Comparison of ENCODE assay signal across 8 cellular contexts in the genomic region with DNA sequence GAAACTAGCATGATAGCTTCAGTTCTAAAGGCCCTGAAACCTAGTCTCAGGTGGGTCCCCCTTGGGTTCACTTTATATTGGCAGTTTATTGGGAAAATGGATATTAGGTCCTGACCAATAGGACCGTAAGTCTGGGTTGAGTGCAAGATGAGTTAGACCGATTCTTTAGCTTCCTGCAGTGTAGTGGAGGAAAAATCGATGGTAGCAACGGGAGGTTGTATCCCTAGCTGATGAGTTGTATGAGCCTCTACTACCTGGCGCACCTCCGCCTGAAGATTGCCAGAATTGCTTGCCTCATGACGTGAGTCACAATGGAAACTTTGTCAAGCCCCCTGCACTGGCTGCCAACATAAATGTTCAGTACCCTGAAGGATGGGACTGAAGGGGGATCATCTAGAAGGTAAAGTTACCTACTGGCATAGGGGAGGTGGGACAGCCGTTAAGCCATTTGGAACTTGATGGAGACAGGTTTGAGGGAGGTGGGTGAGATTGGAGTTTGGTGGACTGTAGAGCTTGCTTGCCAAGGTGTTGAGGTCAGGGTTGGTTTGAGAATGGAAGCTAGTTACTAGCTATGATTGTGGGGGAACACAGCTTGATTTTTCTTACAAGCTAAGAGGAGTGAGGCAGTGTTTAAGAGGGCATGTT. TPM values are rescaled to one million over a fixed set of nuclear protein-coding genes. Genes with fewer than 3 reads are reported as not detected.
A peak's percentile ranks its signal among the peaks of the same experiment; 100 is the strongest.
DNase-seq lines count a peak whose midpoint lies in the region; ATAC-seq and TF ChIP-seq lines count a peak whose summit lies in the region.

No MANE protein-coding gene starts in this region.

- no peaks in the 10 kb centered on the region for H3K9me3 Mint-ChIP-seq in CD8-positive, alpha-beta T cell

- no peak overlapping the region for H3K4ac ChIP-seq in mesendoderm (ENCODE audit: low read depth, low read length)

- peak overlapping the region; percentile 91 for H3K27ac Mint-ChIP-seq in CD8-positive, alpha-beta T cell

- H3K9ac ChIP-seq in OCI-LY3 (ENCODE audit: low read length) = peak overlapping the region; percentile 96; the same call in 1 of the 2 replicates
- H3K9ac ChIP-seq in mesendoderm (ENCODE audit: low read length) = peak overlapping the region; percentile 100

- H4K5ac ChIP-seq in mesendoderm (ENCODE audit: low read length) = peak overlapping the region; percentile 50

- peak overlapping the region; percentile 20 for H2BK5ac ChIP-seq in mesendoderm (ENCODE audit: low read length)

- H2AFZ ChIP-seq in OCI-LY3 (ENCODE audit: low read depth, low read length) = no peak overlapping the region

- peaks cover 73% of the 10 kb centered on the region for H3K36me3 Mint-ChIP-seq in CD8-positive, alpha-beta T cell

- no peaks in the 10 kb centered on the region for H3K9me3 ChIP-seq in CD8-positive, alpha-beta T cell (ENCODE audit: low read length)
- H3K9me3 ChIP-seq in OCI-LY3 (ENCODE audit: insufficient read depth, low read length) = no peaks in the 10 kb centered on the region

- no peak overlapping the region for H3K27ac ChIP-seq in CD8-positive, alpha-beta T cell (ENCODE audit: low read depth, low read length)
- H3K27ac ChIP-seq in OCI-LY3 (ENCODE audit: low read length) (peak overlapping the region; percentile 86), mesendoderm (ENCODE audit: low read depth, low read length) (peak overlapping the region; percentile 88)

- peaks cover 26% of the 10 kb centered on the region for H4K20me1 ChIP-seq in OCI-LY3 (ENCODE audit: insufficient read depth, low read length)

- H3K56ac ChIP-seq in mesendoderm (ENCODE audit: low read length) = peak overlapping the region; percentile 98

- WGBS in mesendoderm (ENCODE audit: extremely low coverage, insufficient coverage, low lambda C conversion rate) = no CpG with 5 or more reads among the region's 8 CpGs

- H2BK120ac ChIP-seq in mesendoderm (ENCODE audit: low read depth, low read length) = no peak overlapping the region

- peaks cover 53% of the 10 kb centered on the region for H3K4me1 ChIP-seq in CD8-positive, alpha-beta T cell (ENCODE audit: insufficient read depth, low read length)
- H3K4me1 ChIP-seq in OCI-LY3 (ENCODE audit: low read length) (peaks cover 35% of the 10 kb centered on the region), mesendoderm (ENCODE audit: control insufficient read depth, low read depth, low read length) (peaks cover 3% of the 10 kb centered on the region)

- H3K4me3 ChIP-seq in CD8-positive, alpha-beta T cell (ENCODE audit: low read depth, low read length) = peak overlapping the region; percentile 16
- peak overlapping the region; percentile 89 for H3K4me3 ChIP-seq in OCI-LY3 (ENCODE audit: low read length)
- peak overlapping the region; percentile 34 for H3K4me3 ChIP-seq in mesendoderm (ENCODE audit: low read length)

- CTCF ChIA-PET in CD8-positive, alpha-beta T cell (lab: Charles Lee) = interaction anchor here (1.1 to 1.2 kb wide), 3 partner anchors 9 to 261 kb away, joined by 3 to 4 read pairs (median 3); no protein-coding TSS in a partner anchor

- no peak for TF ChIP-seq CTCF in CD8-positive, alpha-beta T cell (IDR thresholded peaks at IDR 0.05)
- no peak for TF ChIP-seq CTCF in OCI-LY3 (IDR thresholded peaks at IDR 0.05; ENCODE audit: low read depth, low read length)

- peak overlapping the region; percentile 97 for H3K4me2 ChIP-seq in OCI-LY3 (ENCODE audit: low read length)
- H3K4me2 ChIP-seq in mesendoderm (ENCODE audit: low read length) = peak overlapping the region; percentile 32

- no peak overlapping the region for H4K8ac ChIP-seq in mesendoderm (ENCODE audit: low read depth, low read length)

- POLR2A ChIA-PET in CD8-positive, alpha-beta T cell (lab: Charles Lee) = interaction anchor here (0.7 to 3.9 kb wide), 9 partner anchors 9 to 267 kb away, joined by 3 to 26 read pairs (median 3); a partner anchor contains a TSS

- no peaks in the 10 kb centered on the region for H3K27me3 ChIP-seq in CD8-positive, alpha-beta T cell (ENCODE audit: insufficient read depth, low read length)
- H3K27me3 ChIP-seq in OCI-LY3 (ENCODE audit: low read depth, low read length) (no peaks in the 10 kb centered on the region), mesendoderm (ENCODE audit: insufficient read depth, low read length, poor library complexity) (no peaks in the 10 kb centered on the region)

- H2AK5ac ChIP-seq in mesendoderm (ENCODE audit: low read length) = no peak overlapping the region

- H3K4me1 Mint-ChIP-seq in CD8-positive, alpha-beta T cell (ENCODE audit: low read depth) = peaks cover 62% of the 10 kb centered on the region

- H3K36me3 ChIP-seq in CD8-positive, alpha-beta T cell (ENCODE audit: insufficient read depth, low read length) = peaks cover 44% of the 10 kb centered on the region
- H3K36me3 ChIP-seq in OCI-LY3 (replicated peaks; ENCODE audit: low read depth, low read length) (peaks cover 66% of the 10 kb centered on the region), mesendoderm (ENCODE audit: control insufficient read depth, insufficient read depth, low read length) (peaks cover 27% of the 10 kb centered on the region)

- H3K27me3 Mint-ChIP-seq in CD8-positive, alpha-beta T cell (ENCODE audit: low read depth) = no peaks in the 10 kb centered on the region

- no peak overlapping the region for H2BK15ac ChIP-seq in mesendoderm (replicated peaks; ENCODE audit: low read depth)

- no peak overlapping the region for H3K18ac ChIP-seq in mesendoderm (ENCODE audit: low read length)

- peak overlapping the region; percentile 95 for H3K4me3 Mint-ChIP-seq in CD8-positive, alpha-beta T cell

- H3K79me2 ChIP-seq in OCI-LY3 (ENCODE audit: low read length) (peaks cover 54% of the 10 kb centered on the region), mesendoderm (ENCODE audit: control insufficient read depth, insufficient read depth, low read length) (peaks cover 17% of the 10 kb centered on the region)

- peaks cover 5% of the 10 kb centered on the region for H3K79me1 ChIP-seq in mesendoderm (ENCODE audit: low read length)

- H3K23ac ChIP-seq in mesendoderm (ENCODE audit: low read length) = no peak overlapping the region

- intact Hi-C loops in CD8-positive, alpha-beta T cell (cut with DNase I, micrococcal nuclease) = loop anchor here (5.0 kb wide), 4 partner anchors 138 to 678 kb away; a partner anchor contains a TSS

- peak in 1 of 7 experiments; percentile 37 for DNase-seq in CD8-positive, alpha-beta T cell
- peak; percentile 40 for DNase-seq in astrocyte of the hippocampus (ENCODE audit: low read depth, low spot score)
- peak; percentile 69 for DNase-seq in mesendoderm
- no peak for DNase-seq in NCI-H345 (lab: John Stamatoyannopoulos, UW)
- no peak for DNase-seq in superior temporal gyrus (ENCODE audit: extremely low spot score)

- ATAC-seq in CD8-positive, alpha-beta T cell = no peak
- ATAC-seq in GM18870 (IDR thresholded peaks at IDR 0.05; ENCODE audit: unreplicated experiment) (no peak), HG03565 (IDR thresholded peaks at IDR 0.05; ENCODE audit: unreplicated experiment) (no peak)

RNA-seq across cellular contexts. Expression of a gene that starts 4.0 kb away (rescaled TPM):
- 10 to 100 TPM; 12.5 to 14.4 TPM for total RNA-seq in CD8-positive, alpha-beta T cell
- 84.3 TPM for polyA plus RNA-seq in mesendoderm (2013, experiment 1 of 2)
- polyA plus RNA-seq in mesendoderm (2013, experiment 2 of 2) = 84.2 TPM

RNA-seq across cellular contexts. Expression of a gene that starts 43.1 kb away (rescaled TPM):
- total RNA-seq in CD8-positive, alpha-beta T cell = 10 to 100 TPM; 20.5 to 25.7 TPM
- polyA plus RNA-seq in mesendoderm (2013, experiment 1 of 2) = 20.8 TPM
- 23.7 TPM for polyA plus RNA-seq in mesendoderm (2013, experiment 2 of 2)

Comparison
In these comparisons a context has a peak if more than half of its experiments do, and no peak if none do; other contexts are left out.
1. DNase-seq: peak in astrocyte of the hippocampus (single experiment) and mesendoderm (single experiment); none in NCI-H345 (single experiment) and superior temporal gyrus (single experiment).
2. H3K4me3 ChIP-seq: peak in every context shown above with its lines; median percentile 89 in OCI-LY3; 34 in mesendoderm; 16 in CD8-positive, alpha-beta T cell.